Comparison of ENCODE assay signal across 22 cellular contexts in genomic region chr12:6831450-6831995, GRCh38. TPM values are rescaled to one million over a fixed set of nuclear protein-coding genes. Genes with fewer than 3 reads are reported as not detected.
DNase-seq lines count a peak whose midpoint lies in the region; ATAC-seq and TF ChIP-seq lines count a peak whose summit lies in the region.
"Had no signal": no experiment of that assay in that cellular context is flagged by ENCODE, and none has a peak within 500 bp of the region (broad histone marks: within the 10 kb centered on the region; RNA-seq: fewer than 3 reads in every experiment).

No MANE protein-coding gene starts in this region.

- WGBS in right cardiac atrium: 83% methylated on average over 12 of the region's 12 CpGs

- peaks cover 5% of the 10 kb centered on the region for H3K27me3 Mint-ChIP-seq in WTC11 (ENCODE audit: low read depth)
- H3K27me3 Mint-ChIP-seq in nephron progenitor cell (ENCODE audit: low read depth, poor library complexity): peaks cover 5% of the 10 kb centered on the region
- peaks cover 15% of the 10 kb centered on the region for H3K27me3 Mint-ChIP-seq in type B pancreatic cell
- peaks cover 9% of the 10 kb centered on the region for H3K27me3 Mint-ChIP-seq in CD8-positive, alpha-beta T cell (ENCODE audit: low read depth)

- no peak for DNase-seq in left ventricle myocardium inferior
- DNase-seq in right cardiac atrium: no peak
- no peak for DNase-seq in WTC11 (ENCODE audit: low spot score)
- no peak for DNase-seq in nephron progenitor cell
- DNase-seq in type B pancreatic cell (ENCODE audit: extremely low spot score, unreplicated experiment): no peak
- no peak for DNase-seq in T-helper 1 cell
- DNase-seq in CD8-positive, alpha-beta T cell: no peak
- DNase-seq: AML-193, DMS79, MG63, NCI-H1048, NCI-H1417 treated with DMSO at 0.1 percent for 48 hours, NCI-H187, NCI-H446, NCI-H526, OCI-M1 had no signal

- H3K4me3 Mint-ChIP-seq in WTC11 (no peak overlapping the region), nephron progenitor cell (no peak overlapping the region), type B pancreatic cell (peak overlapping the region; percentile 48)
- H3K4me3 Mint-ChIP-seq in CD8-positive, alpha-beta T cell: no peak overlapping the region

- peak overlapping the region; percentile 20; the same call in 1 of the 2 replicates for H3K27ac Mint-ChIP-seq in WTC11
- peak overlapping the region; percentile 12 for H3K27ac Mint-ChIP-seq in nephron progenitor cell
- no peak overlapping the region for H3K27ac Mint-ChIP-seq in type B pancreatic cell
- no peak overlapping the region for H3K27ac Mint-ChIP-seq in CD8-positive, alpha-beta T cell
- H3K27ac Mint-ChIP-seq: GM23338 had no signal

- no peak for ATAC-seq in right cardiac atrium
- ATAC-seq in WTC11: no peak
- no peak for ATAC-seq in HG03196 (IDR thresholded peaks at IDR 0.05; ENCODE audit: unreplicated experiment)
- no peak for ATAC-seq in CD8-positive, alpha-beta T cell
- ATAC-seq: GM23338, Right ventricle myocardium inferior had no signal

- H3K4me1 Mint-ChIP-seq in WTC11 (peaks cover 28% of the 10 kb centered on the region), nephron progenitor cell (peaks cover 41% of the 10 kb centered on the region), type B pancreatic cell (ENCODE audit: unreplicated experiment) (peaks cover 10% of the 10 kb centered on the region)
- H3K4me1 Mint-ChIP-seq in CD8-positive, alpha-beta T cell (ENCODE audit: low read depth): peaks cover 20% of the 10 kb centered on the region

- intact Hi-C loops in left ventricle myocardium inferior (cut with micrococcal nuclease): no loop called here
- intact Hi-C loops in right cardiac atrium (cut with DNase I): no loop called here
- intact Hi-C loops in CD8-positive, alpha-beta T cell (cut with DNase I, micrococcal nuclease): no loop called here

- H3K9me3 Mint-ChIP-seq in WTC11: no peaks in the 10 kb centered on the region
- no peaks in the 10 kb centered on the region for H3K9me3 Mint-ChIP-seq in nephron progenitor cell
- H3K9me3 Mint-ChIP-seq in type B pancreatic cell: no peaks in the 10 kb centered on the region
- no peaks in the 10 kb centered on the region for H3K9me3 Mint-ChIP-seq in CD8-positive, alpha-beta T cell
- H3K9me3 Mint-ChIP-seq: GM23338, IgD-negative memory B cell had no signal

- CTCF ChIA-PET in WTC11 (lab: Charles Lee): interaction anchor here (0.7 to 8.9 kb wide), 5 partner anchors 10 to 276 kb away, joined by 3 to 110 read pairs (median 3); partner anchors contain the start of genes GPR162, IFFO1, LAG3 and PTMS
- CTCF ChIA-PET in CD8-positive, alpha-beta T cell (lab: Charles Lee): interaction anchor here (1.2 to 6.8 kb wide), 5 partner anchors 8 to 146 kb away, joined by 3 to 48 read pairs (median 4); partner anchors contain the start of gene MLF2

- POLR2A ChIA-PET in WTC11 (lab: Charles Lee): no interaction called here
- POLR2A ChIA-PET in CD8-positive, alpha-beta T cell (lab: Charles Lee): interaction anchor here (1.1 to 1.5 kb wide), 2 partner anchors 20 kb away, joined by 3 to 5 read pairs; partner anchors contain the start of genes CDCA3 and USP5

- H3K36me3 Mint-ChIP-seq in WTC11 (peaks cover 45% of the 10 kb centered on the region), nephron progenitor cell (ENCODE audit: low read depth) (peaks cover 51% of the 10 kb centered on the region), type B pancreatic cell (peaks cover 25% of the 10 kb centered on the region)
- peaks cover 3% of the 10 kb centered on the region for H3K36me3 Mint-ChIP-seq in CD8-positive, alpha-beta T cell

- H3K36me3 ChIP-seq in left ventricle myocardium inferior: peaks cover 22% of the 10 kb centered on the region
- no peaks in the 10 kb centered on the region for H3K36me3 ChIP-seq in CD8-positive, alpha-beta T cell (ENCODE audit: insufficient read depth, low read length)

- H3K27me3 ChIP-seq in left ventricle myocardium inferior (ENCODE audit: low read depth) (peaks cover 5% of the 10 kb centered on the region), right cardiac atrium (ENCODE audit: control insufficient read depth, insufficient read depth) (no peaks in the 10 kb centered on the region)
- no peaks in the 10 kb centered on the region for H3K27me3 ChIP-seq in CD8-positive, alpha-beta T cell (ENCODE audit: insufficient read depth, low read length)
- H3K27me3 ChIP-seq: MG63 had no signal

- H3K27ac ChIP-seq in left ventricle myocardium inferior (replicated peaks): peak overlapping the region; percentile 83
- H3K27ac ChIP-seq in right cardiac atrium (ENCODE audit: low read length): no peak overlapping the region
- no peak overlapping the region for H3K27ac ChIP-seq in CD8-positive, alpha-beta T cell (ENCODE audit: low read depth, low read length)
- H3K27ac ChIP-seq: SJSA1 had no signal

- peaks cover 55% of the 10 kb centered on the region for H3K4me1 ChIP-seq in left ventricle myocardium inferior
- H3K4me1 ChIP-seq in right cardiac atrium (ENCODE audit: control insufficient read depth, insufficient read depth, low read length): peaks cover 2% of the 10 kb centered on the region
- H3K4me1 ChIP-seq in CD8-positive, alpha-beta T cell (ENCODE audit: insufficient read depth, low read length): peaks cover 13% of the 10 kb centered on the region

- H3K4me3 ChIP-seq in left ventricle myocardium inferior (no peak overlapping the region), right cardiac atrium (ENCODE audit: low read length) (no peak overlapping the region)
- H3K4me3 ChIP-seq in CD8-positive, alpha-beta T cell (ENCODE audit: low read depth, low read length): no peak overlapping the region
- H3K4me3 ChIP-seq: GM23338, MG63, SJSA1 had no signal

- H3K9me3 ChIP-seq in left ventricle myocardium inferior (replicated peaks) (no peaks in the 10 kb centered on the region), right cardiac atrium (ENCODE audit: control insufficient read depth, low read length) (no peaks in the 10 kb centered on the region)
- no peaks in the 10 kb centered on the region for H3K9me3 ChIP-seq in CD8-positive, alpha-beta T cell (ENCODE audit: low read length)
- H3K9me3 ChIP-seq: MG63 had no signal

- TF ChIP-seq CTCF in left ventricle myocardium inferior (IDR thresholded peaks at IDR 0.05; ENCODE audit: borderline replicate concordance): no peak
- no peak for TF ChIP-seq CTCF in WTC11 (IDR thresholded peaks at IDR 0.05)
- TF ChIP-seq CTCF in nephron progenitor cell (IDR thresholded peaks at IDR 0.05): no peak
- no peak for TF ChIP-seq CTCF in type B pancreatic cell (conservative IDR thresholded peaks at IDR 0.05)
- TF ChIP-seq CTCF in CD8-positive, alpha-beta T cell (IDR thresholded peaks at IDR 0.05): no peak

TF ChIP-seq in WTC11, 78 proteins besides CTCF, POLR2A, EP300 and RAD21:
- TF ChIP-seq, protein P1, sequence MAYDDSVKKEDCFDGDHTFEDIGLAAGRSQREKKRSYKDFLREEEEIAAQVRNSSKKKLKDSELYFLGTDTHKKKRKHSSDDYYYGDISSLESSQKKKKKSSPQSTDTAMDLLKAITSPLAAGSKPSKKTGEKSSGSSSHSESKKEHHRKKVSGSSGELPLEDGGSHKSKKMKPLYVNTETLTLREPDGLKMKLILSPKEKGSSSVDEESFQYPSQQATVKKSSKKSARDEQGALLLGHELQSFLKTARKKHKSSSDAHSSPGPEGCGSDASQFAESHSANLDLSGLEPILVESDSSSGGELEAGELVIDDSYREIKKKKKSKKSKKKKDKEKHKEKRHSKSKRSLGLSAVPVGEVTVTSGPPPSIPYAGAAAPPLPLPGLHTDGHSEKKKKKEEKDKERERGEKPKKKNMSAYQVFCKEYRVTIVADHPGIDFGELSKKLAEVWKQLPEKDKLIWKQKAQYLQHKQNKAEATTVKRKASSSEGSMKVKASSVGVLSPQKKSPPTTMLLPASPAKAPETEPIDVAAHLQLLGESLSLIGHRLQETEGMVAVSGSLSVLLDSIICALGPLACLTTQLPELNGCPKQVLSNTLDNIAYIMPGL (CRISPR knock-in tag; IDR thresholded peaks at IDR 0.05): no peak
- no peak for TF ChIP-seq SP1 (CRISPR knock-in tag; conservative IDR thresholded peaks at IDR 0.05)

RNA-seq across cellular contexts. Expression of gene P3H3, which starts 3.3 kb away (rescaled TPM):
- total RNA-seq in left ventricle myocardium inferior (17.5 TPM), right cardiac atrium (10 to 100 TPM; 15.8 to 25.6 (median 21.1) TPM), WTC11 (2021) (49.9 to 55.7 TPM (median 50.7 TPM) in 3 replicates), type B pancreatic cell (ENCODE audit: low replicate concordance) (40.7 and 66.0 TPM in 2 replicates)
- polyA plus RNA-seq in right cardiac atrium: 17.7 TPM
- total RNA-seq in CD8-positive, alpha-beta T cell: 1 to 10 TPM; 3.4 to 4.9 TPM
- polyA plus RNA-seq: CD14-positive monocyte, IgD-negative memory B cell had no signal

RNA-seq across cellular contexts. Expression of gene GNB3, which starts 9.2 kb away (rescaled TPM):
- total RNA-seq in left ventricle myocardium inferior: 7.5 TPM
- 1 to 10 TPM; 2.9 to 7.8 (median 4.0) TPM for total RNA-seq in right cardiac atrium
- 3.1 TPM for polyA plus RNA-seq in right cardiac atrium
- total RNA-seq in WTC11 (2021): 14.0 to 16.5 TPM (median 14.3 TPM) in 3 replicates
- total RNA-seq in type B pancreatic cell (ENCODE audit: low replicate concordance): 6.3 and 25.2 TPM in 2 replicates
- 1 to 10 TPM in 1 of 2 experiments, under 1 TPM in 1; 0.49 to 1.0 TPM for total RNA-seq in CD8-positive, alpha-beta T cell
- total RNA-seq: SJSA1 had no signal
- polyA plus RNA-seq: CD14-positive monocyte, IgD-negative memory B cell had no signal

RNA-seq across cellular contexts. Expression of gene GPR162, which starts 9.9 kb away (rescaled TPM):
- 6.5 TPM for total RNA-seq in left ventricle myocardium inferior
- total RNA-seq in right cardiac atrium: 10 to 100 TPM in 1 of 4 donors, 1 to 10 TPM in 3; 6.8 to 10.9 (median 8.3) TPM
- polyA plus RNA-seq in right cardiac atrium: 6.8 TPM
- 7.3 to 9.3 TPM (median 8.2 TPM) in 3 replicates for total RNA-seq in WTC11 (2021)
- 5.4 and 17.8 TPM in 2 replicates for total RNA-seq in type B pancreatic cell (ENCODE audit: low replicate concordance)
- not detected for total RNA-seq in CD8-positive, alpha-beta T cell
- polyA plus RNA-seq: IgD-negative memory B cell had no signal

RNA-seq across cellular contexts. Expression of gene CDCA3, which starts 19.6 kb away (rescaled TPM):
- 0.55 TPM for total RNA-seq in left ventricle myocardium inferior
- 1 to 10 TPM in 3 of 4 donors, not detected in 1; 1.2 to 1.8 (median 1.2) TPM for total RNA-seq in right cardiac atrium
- 0.50 TPM for polyA plus RNA-seq in right cardiac atrium
- total RNA-seq in WTC11 (2021): 47.1 to 61.8 TPM (median 49.1 TPM) in 3 replicates
- 31.7 and 33.5 TPM in 2 replicates for total RNA-seq in type B pancreatic cell (ENCODE audit: low replicate concordance)
- under 1 TPM; 0.61 to 0.92 TPM for total RNA-seq in CD8-positive, alpha-beta T cell

RNA-seq across cellular contexts. Expression of gene USP5, which starts 20.4 kb away (rescaled TPM):
- 73.6 TPM for total RNA-seq in left ventricle myocardium inferior
- total RNA-seq in right cardiac atrium: 10 to 100 TPM; 59.2 to 74.6 (median 71.0) TPM
- polyA plus RNA-seq in right cardiac atrium: 29.4 TPM
- total RNA-seq in WTC11 (2021): 141 to 158 TPM (median 149 TPM) in 3 replicates
- 121 and 198 TPM in 2 replicates for total RNA-seq in type B pancreatic cell (ENCODE audit: low replicate concordance)
- total RNA-seq in CD8-positive, alpha-beta T cell: 10 to 100 TPM; 24.0 to 25.9 TPM

Comparison
In these comparisons a context has a peak if more than half of its experiments do, and no peak if none do; other contexts are left out.
1. H3K27ac Mint-ChIP-seq: peak in WTC11 (single experiment) and nephron progenitor cell (single experiment); none in type B pancreatic cell (single experiment) and CD8-positive, alpha-beta T cell (single experiment).